Comparison of ENCODE assay signal across 8 cellular contexts in the genomic region with DNA sequence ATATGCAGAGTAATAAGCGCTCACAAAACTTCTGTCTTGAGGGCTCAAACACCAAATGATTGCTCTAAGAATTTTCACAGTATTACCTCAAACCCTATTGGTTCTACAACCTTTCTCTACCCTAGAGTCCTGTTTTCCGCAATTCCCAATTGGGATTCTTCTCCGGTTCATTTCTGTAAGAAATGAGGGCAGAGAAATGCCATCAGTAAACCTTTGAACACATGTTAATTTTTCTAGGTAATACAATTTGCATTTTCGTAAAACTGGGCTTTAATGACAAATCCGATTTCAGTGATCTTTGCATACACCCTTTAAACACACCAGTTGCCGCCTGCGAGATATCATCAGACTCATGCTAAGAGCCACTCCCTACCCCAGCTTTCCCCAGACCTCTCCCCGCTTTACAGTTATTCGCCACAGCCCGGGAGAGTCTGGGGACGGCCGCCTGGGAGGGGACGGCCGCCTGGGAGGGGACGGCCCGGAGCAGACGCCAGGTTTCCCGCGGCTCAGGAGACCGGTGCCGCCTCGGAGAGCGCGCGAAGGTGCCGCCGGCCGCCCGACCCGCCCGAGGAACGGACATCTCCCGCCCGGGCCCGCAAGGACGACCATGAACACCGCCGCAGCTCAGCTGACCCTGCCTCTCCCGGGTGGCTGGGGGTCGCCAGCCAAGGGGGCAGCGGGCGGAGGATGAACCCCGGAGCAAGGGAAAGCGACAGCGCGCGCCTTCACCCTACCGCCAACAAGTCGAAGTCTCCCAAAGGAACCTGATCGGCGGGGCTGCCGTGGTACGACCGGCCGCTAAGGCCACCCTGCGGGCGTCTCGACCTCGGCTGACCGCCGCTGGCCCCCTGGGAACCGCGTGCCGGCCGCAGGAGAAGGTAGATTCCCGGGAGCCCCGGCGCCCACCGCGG.
DNase-seq lines count a peak whose midpoint lies in the region; ATAC-seq and TF ChIP-seq lines count a peak whose summit lies in the region.

No MANE protein-coding gene starts in this region.

- H3K27ac Mint-ChIP-seq in central memory CD8-positive, alpha-beta T cell (ENCODE audit: low read depth), result peak overlapping the region; percentile 97

- ATAC-seq in GM21515 (IDR thresholded peaks at IDR 0.05; ENCODE audit: unreplicated experiment), result peak; percentile 45
- peak; percentile 68 for ATAC-seq in SK-N-SH treated with all-trans-retinoic acid at 6 μM for 48 hours
- peak; percentile 44 for ATAC-seq in central memory CD8-positive, alpha-beta T cell (replicated peaks; ENCODE audit: extremely low read depth, poor library complexity, severe bottlenecking)

- no peaks in the 10 kb centered on the region; the same call in 1 of the 2 replicates for H3K36me3 ChIP-seq in HUES48 (ENCODE audit: control insufficient read depth, insufficient read depth, low read length)

- no peaks in the 10 kb centered on the region for H3K9me3 Mint-ChIP-seq in central memory CD8-positive, alpha-beta T cell

- peak overlapping the region; percentile 80 for H3K4me3 ChIP-seq in HUES48 (ENCODE audit: low read depth, low read length)

- peak; percentile 20 to 59 for DNase-seq in NCI-H524 (lab: John Stamatoyannopoulos, UW)
- no peak for DNase-seq in NCI-H524 treated with DMSO at 0.1 percent for 48 hours (lab: John Stamatoyannopoulos, UW)
- no peak for DNase-seq in central memory CD8-positive, alpha-beta T cell (ENCODE audit: low spot score in 2 of 2)
- peak; percentile 48 for DNase-seq in kidney tubule cell (ENCODE audit: low spot score)
- DNase-seq in stimulated activated CD4-positive, alpha-beta T cell treated with anti-CD3 and anti-CD28 coated beads, Interleukin-4, amount 100 ng/mL, for 24 hours, result peak; percentile 40

- peaks cover 10% of the 10 kb centered on the region for H3K36me3 Mint-ChIP-seq in central memory CD8-positive, alpha-beta T cell (ENCODE audit: insufficient read depth)

- H3K27ac ChIP-seq in HUES48 (ENCODE audit: low read depth, low read length), result peak overlapping the region; percentile 99

- peaks cover 41% of the 10 kb centered on the region for H3K4me1 ChIP-seq in HUES48 (ENCODE audit: control insufficient read depth, insufficient read depth, low read length)

- H3K9ac ChIP-seq in HUES48 (ENCODE audit: low read depth, low read length), result peak overlapping the region; percentile 76

- no peaks in the 10 kb centered on the region for H3K27me3 ChIP-seq in HUES48 (ENCODE audit: control insufficient read depth, insufficient read depth, low read length)

- H3K27me3 Mint-ChIP-seq in central memory CD8-positive, alpha-beta T cell, result no peaks in the 10 kb centered on the region

- peaks cover 29% of the 10 kb centered on the region for H3K4me1 Mint-ChIP-seq in central memory CD8-positive, alpha-beta T cell

- H3K4me3 Mint-ChIP-seq in central memory CD8-positive, alpha-beta T cell, result peak overlapping the region; percentile 88

- no peaks in the 10 kb centered on the region for H3K9me3 ChIP-seq in HUES48 (ENCODE audit: control insufficient read depth, insufficient read depth, low read length)

TF ChIP-seq in SK-N-SH treated with all-trans-retinoic acid at 6 μM for 48 hours, 23 proteins besides CTCF, POLR2A, EP300 and RAD21:
- no peak for TF ChIP-seq ZFP30 (CRISPR knock-in tag; IDR thresholded peaks at IDR 0.05)

Comparison
In these comparisons a context has a peak if more than half of its experiments do, and no peak if none do; other contexts are left out.
1. DNase-seq: peak in NCI-H524 (2 of 2), kidney tubule cell (single experiment) and stimulated activated CD4-positive, alpha-beta T cell treated with anti-CD3 and anti-CD28 coated beads, Interleukin-4, amount 100 ng/mL, for 24 hours (single experiment); none in NCI-H524 treated with DMSO at 0.1 percent for 48 hours (single experiment) and central memory CD8-positive, alpha-beta T cell (0 of 2).
2. Peak in every context shown above with its lines, with median percentiles within 50 percentile points of each other: ATAC-seq.